In genomic region chr1:202213361-202214088, GRCh38 we compare ENCODE assay signal across 1 cellular context.
TF ChIP-seq lines count a peak whose summit lies in the region.

No MANE protein-coding gene starts in this region.

TF ChIP-seq in GM12878, 131 proteins besides CTCF, POLR2A, EP300 and RAD21 (continued from another document):
- no peak for TF ChIP-seq POLR2AphosphoS5 (IDR thresholded peaks at IDR 0.05; ENCODE audit: low read length)
TF ChIP-seq in GM12878: peak in this region for 0.
